In genomic region chr1:161082996-161083742, GRCh38 we compare ENCODE assay signal across 8 cellular contexts. TPM values are rescaled to one million over a fixed set of nuclear protein-coding genes. Genes with fewer than 3 reads are reported as not detected.
DNase-seq lines count a peak whose midpoint lies in the region; ATAC-seq, FAIRE-seq and TF ChIP-seq lines count a peak whose summit lies in the region.

No MANE protein-coding gene starts in this region.

- peaks cover 38% of the 10 kb centered on the region for H3K4me1 ChIP-seq in HepG2 (ENCODE audit: insufficient read depth, low read length)

- no peaks in the 10 kb centered on the region for H3K9me3 ChIP-seq in HepG2 (ENCODE audit: low read length)

- CTCF ChIA-PET in HepG2 (lab: Yijun Ruan, JAX; ENCODE audit: low intra/inter-chr PET ratio, low total read pairs): no interaction called here

- ATAC-seq in HepG2 (peak; percentile 86), GM21576 (IDR thresholded peaks at IDR 0.05; ENCODE audit: unreplicated experiment) (no peak)
- ATAC-seq in stimulated activated naive B cell treated with anti-CD40 and anti-IgM and Interleukin-4, amounts not matched to agents 10 μg/mL and 1 μg/mL and 100 μg/mL, for 72 hours (replicated peaks): no peak

- TF ChIP-seq RAD21 in Ishikawa (IDR thresholded peaks at IDR 0.05; ENCODE audit: low read depth): no peak; the same call in 1 of the 2 replicates
- no peak for TF ChIP-seq RAD21 in HepG2 (CRISPR knock-in tag; IDR thresholded peaks at IDR 0.05)

- peaks cover 4 to 20% of the 10 kb centered on the region in 2 donors for H3K27me3 Mint-ChIP-seq in stimulated activated naive B cell treated with anti-CD40 and anti-IgM and Interleukin-4, amounts not matched to agents 10 μg/mL and 1 μg/mL and 100 μg/mL, for 72 hours

- H3K4me2 ChIP-seq in HepG2 (ENCODE audit: low read depth, low read length): peak overlapping the region; percentile 49

- 27% methylated on average over 4 of the region's 8 CpGs for WGBS in HepG2 (ENCODE audit: low lambda C conversion rate)

- BruUV-seq in HepG2 (replicated peaks; lab: Mats Ljungman, UMichigan): no TSS peak

- no peak overlapping the region for H2AFZ ChIP-seq in HepG2 (ENCODE audit: low read length)

- H3K4me3 ChIP-seq in brain microvascular endothelial cell (ENCODE audit: low read depth, low read length) (no peak overlapping the region), HepG2 (replicated peaks in 1 of 3; ENCODE audit: insufficient read depth in 1 of 3, low read depth in 2 of 3, low read length in 3 of 3) (peak overlapping the region in 1 of 3 experiments; percentile 35; a peak in 1 of 6 replicates)

- H4K20me1 ChIP-seq in HepG2 (ENCODE audit: insufficient read depth, low read length): no peaks in the 10 kb centered on the region

- no peak for TF ChIP-seq POLR2A in HepG2 (IDR thresholded peaks at IDR 0.05; ENCODE audit: insufficient read depth in 1 of 2, low read depth in 2 of 2, low read length in 2 of 2)

- TF ChIP-seq CTCF in brain microvascular endothelial cell (IDR thresholded peaks at IDR 0.05; ENCODE audit: low read depth, low read length, missing control alignments): no peak
- no peak for TF ChIP-seq CTCF in HepG2 (CRISPR knock-in tag; IDR thresholded peaks at IDR 0.05)
- no peak for TF ChIP-seq CTCF in GM20000 (IDR thresholded peaks at IDR 0.05; ENCODE audit: extremely low read depth, missing control alignments)

- no peaks in the 10 kb centered on the region for H3K36me3 ChIP-seq in brain microvascular endothelial cell (replicated peaks)
- H3K36me3 ChIP-seq in HepG2 (replicated peaks in 1 of 2; ENCODE audit: control insufficient read depth in 1 of 2, insufficient read depth in 2 of 2, low read length in 2 of 2): no peaks in the 10 kb centered on the region

- no peaks in the 10 kb centered on the region for H3K36me3 Mint-ChIP-seq in stimulated activated naive B cell treated with anti-CD40 and anti-IgM and Interleukin-4, amounts not matched to agents 10 μg/mL and 1 μg/mL and 100 μg/mL, for 72 hours

- no peaks in the 10 kb centered on the region for H3K27me3 ChIP-seq in brain microvascular endothelial cell (replicated peaks)
- peaks cover 0 to 18% of the 10 kb centered on the region in 2 experiments; a peak in 1 of 5 replicates for H3K27me3 ChIP-seq in HepG2 (ENCODE audit: control insufficient read depth in 1 of 2, insufficient read depth in 2 of 2, low read length in 2 of 2)

- H3K9me3 Mint-ChIP-seq in stimulated activated naive B cell treated with anti-CD40 and anti-IgM and Interleukin-4, amounts not matched to agents 10 μg/mL and 1 μg/mL and 100 μg/mL, for 72 hours: no peaks in the 10 kb centered on the region

- TF ChIP-seq EP300 in Ishikawa (IDR thresholded peaks at IDR 0.05; ENCODE audit: borderline replicate concordance) (peak; percentile 77), HepG2 (IDR thresholded peaks at IDR 0.05; ENCODE audit: low read depth in 2 of 2, low read length in 2 of 2) (no peak), HepG2 (CRISPR knock-in tag; IDR thresholded peaks at IDR 0.05; ENCODE audit: borderline replicate concordance) (no peak)

- no peaks in the 10 kb centered on the region for H3K4me1 Mint-ChIP-seq in stimulated activated naive B cell treated with anti-CD40 and anti-IgM and Interleukin-4, amounts not matched to agents 10 μg/mL and 1 μg/mL and 100 μg/mL, for 72 hours

- H3K4me3 Mint-ChIP-seq in stimulated activated naive B cell treated with anti-CD40 and anti-IgM and Interleukin-4, amounts not matched to agents 10 μg/mL and 1 μg/mL and 100 μg/mL, for 72 hours: no peak overlapping the region

- H3K27ac ChIP-seq in brain microvascular endothelial cell (peak overlapping the region; percentile 33), HepG2 (ENCODE audit: extremely low read length, insufficient read depth, low read length) (no peak overlapping the region)

- H3K27ac Mint-ChIP-seq in stimulated activated naive B cell treated with anti-CD40 and anti-IgM and Interleukin-4, amounts not matched to agents 10 μg/mL and 1 μg/mL and 100 μg/mL, for 72 hours: no peak overlapping the region

- no peak overlapping the region for H3K9ac ChIP-seq in HepG2 (ENCODE audit: insufficient read depth, low read depth, low read length)

- intact Hi-C loops in HepG2 (cut with micrococcal nuclease; ENCODE audit: unreplicated experiment): no loop called here

- DNase-seq in ACHN: peak; percentile 86
- DNase-seq in brain microvascular endothelial cell: peak; percentile 92
- DNase-seq in HepG2 (ENCODE audit: low spot score): peak; percentile 76
- no peak for DNase-seq in GM20000 (ENCODE audit: low spot score)
- DNase-seq in stimulated activated naive B cell treated with anti-CD40 and anti-IgM and Interleukin-4, amounts not matched to agents 10 μg/mL and 1 μg/mL and 100 μg/mL, for 72 hours: no peak
- DNase-seq in NCI-H1105 treated with DMSO at 0.1 percent for 48 hours (lab: John Stamatoyannopoulos, UW): no peak

- H3K79me2 ChIP-seq in HepG2 (ENCODE audit: insufficient read depth, low read length): no peaks in the 10 kb centered on the region

- in situ Hi-C loops in ACHN (cut with HindIII; ENCODE audit: low pct_ligation_motif_present, low pct_unique_long_range_greater_than_20kb, low sequenced_read_pairs): no loop called here
- in situ Hi-C loops in brain microvascular endothelial cell (cut with HindIII; ENCODE audit: low pct_ligation_motif_present, low sequenced_read_pairs): no loop called here
- in situ Hi-C loops in HepG2 (cut with HindIII; ENCODE audit: extremely low pct_ligation_motif_present, low pct_unique_long_range_greater_than_20kb): no loop called here

- peak; percentile 65 for FAIRE-seq in HepG2 (lab: Jason Lieb, UNC)

- POLR2A ChIA-PET in HepG2 (lab: Yijun Ruan, JAX): interaction anchor here (1.9 kb wide), 1 partner anchor 15 kb away, joined by 4 read pairs; no protein-coding TSS in a partner anchor

RNA-seq across cellular contexts. Expression of gene NECTIN4, which starts 6.2 kb away (rescaled TPM):
- total RNA-seq in HepG2 (2016; rRNA removed; fragmentation: Illumina TruSeq; extraction: Trizol): 12.3 and 12.4 TPM in 2 replicates
- 5.2 and 6.1 TPM in 2 replicates for total RNA-seq in HepG2 (2016; cell fraction: cytosol; rRNA removed; fragmentation: Illumina TruSeq; extraction: Trizol; ENCODE audit: low read depth)
- total RNA-seq in HepG2 (2016; cell fraction: insoluble cytoplasmic fraction; rRNA removed; fragmentation: Illumina TruSeq; extraction: Trizol): 11.2 and 11.6 TPM in 2 replicates
- total RNA-seq in HepG2 (2016; cell fraction: membrane; rRNA removed; fragmentation: Illumina TruSeq; extraction: Trizol): 16.6 and 17.2 TPM in 2 replicates
- total RNA-seq in HepG2 (2016; cell fraction: nucleus; rRNA removed; fragmentation: Illumina TruSeq; extraction: Trizol): 7.8 and 11.8 TPM in 2 replicates
- polyA plus RNA-seq in HepG2 (2011; rRNA removed): 5.9 and 9.2 TPM in 2 replicates
- 7.8 and 14.6 TPM in 2 replicates for polyA plus RNA-seq in HepG2 (2011; cell fraction: cytosol; rRNA removed)
- 5.3 and 7.3 TPM in 2 replicates for polyA plus RNA-seq in HepG2 (2011; cell fraction: nucleus; rRNA removed)
- polyA plus RNA-seq in HepG2 (2012): 4.5 and 7.4 TPM in 2 replicates
- polyA plus RNA-seq in HepG2 (2016; cell fraction: cytosol; fragmentation: Illumina TruSeq; extraction: Trizol; ENCODE audit: low read depth): 3.2 and 3.6 TPM in 2 replicates
- 8.1 and 8.9 TPM in 2 replicates for polyA plus RNA-seq in HepG2 (2016; cell fraction: insoluble cytoplasmic fraction; fragmentation: Illumina TruSeq; extraction: Trizol; ENCODE audit: low read depth)
- polyA plus RNA-seq in HepG2 (2016; cell fraction: membrane; fragmentation: Illumina TruSeq; extraction: Trizol; ENCODE audit: low read depth): 8.1 and 9.9 TPM in 2 replicates
- polyA plus RNA-seq in HepG2 (2016; cell fraction: nucleus; fragmentation: Illumina TruSeq; extraction: Trizol; ENCODE audit: insufficient read depth, low read depth): 10.0 and 12.0 TPM in 2 replicates
- polyA minus RNA-seq in HepG2 (2011; rRNA and poly(A)+ RNA removed; ENCODE audit: low replicate concordance): 0.30 and 21.8 TPM in 2 replicates
- polyA minus RNA-seq in HepG2 (2011; cell fraction: cytosol; rRNA and poly(A)+ RNA removed): 1.8 and 6.0 TPM in 2 replicates
- polyA minus RNA-seq in HepG2 (2011; cell fraction: nucleus; rRNA and poly(A)+ RNA removed): 5.8 and 10.3 TPM in 2 replicates

RNA-seq across cellular contexts. Expression of gene ARHGAP30, which starts 13.5 kb away (rescaled TPM):
- total RNA-seq in HepG2 (2016; rRNA removed; fragmentation: Illumina TruSeq; extraction: Trizol): 0.20 TPM in 1 of 2 replicates, not detected in the other
- not detected in 2 replicates for total RNA-seq in HepG2 (2016; cell fraction: cytosol; rRNA removed; fragmentation: Illumina TruSeq; extraction: Trizol; ENCODE audit: low read depth)
- total RNA-seq in HepG2 (2016; cell fraction: insoluble cytoplasmic fraction; rRNA removed; fragmentation: Illumina TruSeq; extraction: Trizol): 0.07 and 0.37 TPM in 2 replicates
- total RNA-seq in HepG2 (2016; cell fraction: membrane; rRNA removed; fragmentation: Illumina TruSeq; extraction: Trizol): not detected in 2 replicates
- total RNA-seq in HepG2 (2016; cell fraction: nucleus; rRNA removed; fragmentation: Illumina TruSeq; extraction: Trizol): 0.16 and 0.34 TPM in 2 replicates
- polyA plus RNA-seq in HepG2 (2011; rRNA removed): 0.13 and 0.17 TPM in 2 replicates
- polyA plus RNA-seq in HepG2 (2011; cell fraction: cytosol; rRNA removed): 0.04 and 0.05 TPM in 2 replicates
- polyA plus RNA-seq in HepG2 (2011; cell fraction: nucleus; rRNA removed): 0.61 and 0.68 TPM in 2 replicates
- 0.16 and 0.21 TPM in 2 replicates for polyA plus RNA-seq in HepG2 (2012)
- polyA plus RNA-seq in HepG2 (2016; cell fraction: cytosol; fragmentation: Illumina TruSeq; extraction: Trizol; ENCODE audit: low read depth): 0.03 TPM in 1 of 2 replicates, not detected in the other
- 0.07 and 0.09 TPM in 2 replicates for polyA plus RNA-seq in HepG2 (2016; cell fraction: insoluble cytoplasmic fraction; fragmentation: Illumina TruSeq; extraction: Trizol; ENCODE audit: low read depth)
- polyA plus RNA-seq in HepG2 (2016; cell fraction: membrane; fragmentation: Illumina TruSeq; extraction: Trizol; ENCODE audit: low read depth): 0.03 and 0.05 TPM in 2 replicates
- 0.46 and 0.75 TPM in 2 replicates for polyA plus RNA-seq in HepG2 (2016; cell fraction: nucleus; fragmentation: Illumina TruSeq; extraction: Trizol; ENCODE audit: insufficient read depth, low read depth)
- 0.02 and 0.09 TPM in 2 replicates for polyA minus RNA-seq in HepG2 (2011; rRNA and poly(A)+ RNA removed; ENCODE audit: low replicate concordance)
- not detected in 2 replicates for polyA minus RNA-seq in HepG2 (2011; cell fraction: cytosol; rRNA and poly(A)+ RNA removed)
- polyA minus RNA-seq in HepG2 (2011; cell fraction: nucleus; rRNA and poly(A)+ RNA removed): 0.13 and 1.2 TPM in 2 replicates

RNA-seq across cellular contexts. Expression of gene KLHDC9, which starts 15.0 kb away (rescaled TPM):
- 2.9 and 4.0 TPM in 2 replicates for total RNA-seq in HepG2 (2016; rRNA removed; fragmentation: Illumina TruSeq; extraction: Trizol)
- total RNA-seq in HepG2 (2016; cell fraction: cytosol; rRNA removed; fragmentation: Illumina TruSeq; extraction: Trizol; ENCODE audit: low read depth): 3.2 and 6.6 TPM in 2 replicates
- 3.0 and 3.4 TPM in 2 replicates for total RNA-seq in HepG2 (2016; cell fraction: insoluble cytoplasmic fraction; rRNA removed; fragmentation: Illumina TruSeq; extraction: Trizol)
- total RNA-seq in HepG2 (2016; cell fraction: membrane; rRNA removed; fragmentation: Illumina TruSeq; extraction: Trizol): 4.4 and 4.5 TPM in 2 replicates
- total RNA-seq in HepG2 (2016; cell fraction: nucleus; rRNA removed; fragmentation: Illumina TruSeq; extraction: Trizol): 1.6 and 2.4 TPM in 2 replicates
- polyA plus RNA-seq in HepG2 (2011; rRNA removed): 2.6 and 2.9 TPM in 2 replicates
- polyA plus RNA-seq in HepG2 (2011; cell fraction: cytosol; rRNA removed): 2.1 and 2.2 TPM in 2 replicates
- polyA plus RNA-seq in HepG2 (2011; cell fraction: nucleus; rRNA removed): 3.6 and 5.0 TPM in 2 replicates
- polyA plus RNA-seq in HepG2 (2012): 1.2 and 1.6 TPM in 2 replicates
- 3.9 and 4.2 TPM in 2 replicates for polyA plus RNA-seq in HepG2 (2016; cell fraction: cytosol; fragmentation: Illumina TruSeq; extraction: Trizol; ENCODE audit: low read depth)
- 2.9 and 3.2 TPM in 2 replicates for polyA plus RNA-seq in HepG2 (2016; cell fraction: insoluble cytoplasmic fraction; fragmentation: Illumina TruSeq; extraction: Trizol; ENCODE audit: low read depth)
- polyA plus RNA-seq in HepG2 (2016; cell fraction: membrane; fragmentation: Illumina TruSeq; extraction: Trizol; ENCODE audit: low read depth): 3.3 and 4.6 TPM in 2 replicates
- polyA plus RNA-seq in HepG2 (2016; cell fraction: nucleus; fragmentation: Illumina TruSeq; extraction: Trizol; ENCODE audit: insufficient read depth, low read depth): 2.6 and 3.4 TPM in 2 replicates
- polyA minus RNA-seq in HepG2 (2011; rRNA and poly(A)+ RNA removed; ENCODE audit: low replicate concordance): 0.22 and 1.7 TPM in 2 replicates
- polyA minus RNA-seq in HepG2 (2011; cell fraction: cytosol; rRNA and poly(A)+ RNA removed): 0.88 TPM in 1 of 2 replicates, not detected in the other
- not detected in 2 replicates for polyA minus RNA-seq in HepG2 (2011; cell fraction: nucleus; rRNA and poly(A)+ RNA removed)

RNA-seq across cellular contexts. Expression of gene PFDN2, which starts 34.7 kb away (rescaled TPM):
- total RNA-seq in HepG2 (2016; rRNA removed; fragmentation: Illumina TruSeq; extraction: Trizol): 63.6 and 90.3 TPM in 2 replicates
- 42.8 and 47.2 TPM in 2 replicates for total RNA-seq in HepG2 (2016; cell fraction: cytosol; rRNA removed; fragmentation: Illumina TruSeq; extraction: Trizol; ENCODE audit: low read depth)
- 69.1 and 94.1 TPM in 2 replicates for total RNA-seq in HepG2 (2016; cell fraction: insoluble cytoplasmic fraction; rRNA removed; fragmentation: Illumina TruSeq; extraction: Trizol)
- 38.8 and 43.9 TPM in 2 replicates for total RNA-seq in HepG2 (2016; cell fraction: membrane; rRNA removed; fragmentation: Illumina TruSeq; extraction: Trizol)
- total RNA-seq in HepG2 (2016; cell fraction: nucleus; rRNA removed; fragmentation: Illumina TruSeq; extraction: Trizol): 22.5 and 26.3 TPM in 2 replicates
- polyA plus RNA-seq in HepG2 (2011; rRNA removed): 51.0 and 62.6 TPM in 2 replicates
- 106 and 118 TPM in 2 replicates for polyA plus RNA-seq in HepG2 (2011; cell fraction: cytosol; rRNA removed)
- polyA plus RNA-seq in HepG2 (2011; cell fraction: nucleus; rRNA removed): 15.6 and 18.7 TPM in 2 replicates
- 89.3 and 89.5 TPM in 2 replicates for polyA plus RNA-seq in HepG2 (2012)
- polyA plus RNA-seq in HepG2 (2016; cell fraction: cytosol; fragmentation: Illumina TruSeq; extraction: Trizol; ENCODE audit: low read depth): 34.9 and 42.4 TPM in 2 replicates
- 172 and 184 TPM in 2 replicates for polyA plus RNA-seq in HepG2 (2016; cell fraction: insoluble cytoplasmic fraction; fragmentation: Illumina TruSeq; extraction: Trizol; ENCODE audit: low read depth)
- 42.5 and 42.9 TPM in 2 replicates for polyA plus RNA-seq in HepG2 (2016; cell fraction: membrane; fragmentation: Illumina TruSeq; extraction: Trizol; ENCODE audit: low read depth)
- polyA plus RNA-seq in HepG2 (2016; cell fraction: nucleus; fragmentation: Illumina TruSeq; extraction: Trizol; ENCODE audit: insufficient read depth, low read depth): 86.6 and 87.7 TPM in 2 replicates
- polyA minus RNA-seq in HepG2 (2011; rRNA and poly(A)+ RNA removed; ENCODE audit: low replicate concordance): 5.2 and 9.4 TPM in 2 replicates
- polyA minus RNA-seq in HepG2 (2011; cell fraction: cytosol; rRNA and poly(A)+ RNA removed): 13.5 and 14.1 TPM in 2 replicates
- polyA minus RNA-seq in HepG2 (2011; cell fraction: nucleus; rRNA and poly(A)+ RNA removed): 6.7 and 7.2 TPM in 2 replicates

RNA-seq across cellular contexts. Expression of gene NIT1, which starts 34.7 kb away (rescaled TPM):
- 30.0 and 31.0 TPM in 2 replicates for total RNA-seq in HepG2 (2016; rRNA removed; fragmentation: Illumina TruSeq; extraction: Trizol)
- 7.1 and 7.8 TPM in 2 replicates for total RNA-seq in HepG2 (2016; cell fraction: cytosol; rRNA removed; fragmentation: Illumina TruSeq; extraction: Trizol; ENCODE audit: low read depth)
- 27.7 and 32.6 TPM in 2 replicates for total RNA-seq in HepG2 (2016; cell fraction: insoluble cytoplasmic fraction; rRNA removed; fragmentation: Illumina TruSeq; extraction: Trizol)
- 12.3 and 13.2 TPM in 2 replicates for total RNA-seq in HepG2 (2016; cell fraction: membrane; rRNA removed; fragmentation: Illumina TruSeq; extraction: Trizol)
- 29.0 and 31.9 TPM in 2 replicates for total RNA-seq in HepG2 (2016; cell fraction: nucleus; rRNA removed; fragmentation: Illumina TruSeq; extraction: Trizol)
- 22.7 and 29.2 TPM in 2 replicates for polyA plus RNA-seq in HepG2 (2011; rRNA removed)
- polyA plus RNA-seq in HepG2 (2011; cell fraction: cytosol; rRNA removed): 20.1 and 24.6 TPM in 2 replicates
- polyA plus RNA-seq in HepG2 (2011; cell fraction: nucleus; rRNA removed): 86.9 and 94.3 TPM in 2 replicates
- polyA plus RNA-seq in HepG2 (2012): 28.0 and 30.9 TPM in 2 replicates
- 7.2 and 7.6 TPM in 2 replicates for polyA plus RNA-seq in HepG2 (2016; cell fraction: cytosol; fragmentation: Illumina TruSeq; extraction: Trizol; ENCODE audit: low read depth)
- polyA plus RNA-seq in HepG2 (2016; cell fraction: insoluble cytoplasmic fraction; fragmentation: Illumina TruSeq; extraction: Trizol; ENCODE audit: low read depth): 35.3 and 36.4 TPM in 2 replicates
- 8.8 and 9.8 TPM in 2 replicates for polyA plus RNA-seq in HepG2 (2016; cell fraction: membrane; fragmentation: Illumina TruSeq; extraction: Trizol; ENCODE audit: low read depth)
- polyA plus RNA-seq in HepG2 (2016; cell fraction: nucleus; fragmentation: Illumina TruSeq; extraction: Trizol; ENCODE audit: insufficient read depth, low read depth): 46.7 and 52.4 TPM in 2 replicates
- 42.0 and 54.5 TPM in 2 replicates for polyA minus RNA-seq in HepG2 (2011; rRNA and poly(A)+ RNA removed; ENCODE audit: low replicate concordance)
- 9.2 and 9.4 TPM in 2 replicates for polyA minus RNA-seq in HepG2 (2011; cell fraction: cytosol; rRNA and poly(A)+ RNA removed)
- polyA minus RNA-seq in HepG2 (2011; cell fraction: nucleus; rRNA and poly(A)+ RNA removed): 23.0 and 26.6 TPM in 2 replicates

Comparison
In these comparisons a context has a peak if more than half of its experiments do, and no peak if none do; other contexts are left out.
1. DNase-seq: peak in ACHN (single experiment), brain microvascular endothelial cell (single experiment) and HepG2 (single experiment); none in GM20000 (single experiment), stimulated activated naive B cell treated with anti-CD40 and anti-IgM and Interleukin-4, amounts not matched to agents 10 μg/mL and 1 μg/mL and 100 μg/mL, for 72 hours (single experiment) and NCI-H1105 treated with DMSO at 0.1 percent for 48 hours (single experiment).